ENCODE assay signal across 8 cellular contexts in the genomic region with DNA sequence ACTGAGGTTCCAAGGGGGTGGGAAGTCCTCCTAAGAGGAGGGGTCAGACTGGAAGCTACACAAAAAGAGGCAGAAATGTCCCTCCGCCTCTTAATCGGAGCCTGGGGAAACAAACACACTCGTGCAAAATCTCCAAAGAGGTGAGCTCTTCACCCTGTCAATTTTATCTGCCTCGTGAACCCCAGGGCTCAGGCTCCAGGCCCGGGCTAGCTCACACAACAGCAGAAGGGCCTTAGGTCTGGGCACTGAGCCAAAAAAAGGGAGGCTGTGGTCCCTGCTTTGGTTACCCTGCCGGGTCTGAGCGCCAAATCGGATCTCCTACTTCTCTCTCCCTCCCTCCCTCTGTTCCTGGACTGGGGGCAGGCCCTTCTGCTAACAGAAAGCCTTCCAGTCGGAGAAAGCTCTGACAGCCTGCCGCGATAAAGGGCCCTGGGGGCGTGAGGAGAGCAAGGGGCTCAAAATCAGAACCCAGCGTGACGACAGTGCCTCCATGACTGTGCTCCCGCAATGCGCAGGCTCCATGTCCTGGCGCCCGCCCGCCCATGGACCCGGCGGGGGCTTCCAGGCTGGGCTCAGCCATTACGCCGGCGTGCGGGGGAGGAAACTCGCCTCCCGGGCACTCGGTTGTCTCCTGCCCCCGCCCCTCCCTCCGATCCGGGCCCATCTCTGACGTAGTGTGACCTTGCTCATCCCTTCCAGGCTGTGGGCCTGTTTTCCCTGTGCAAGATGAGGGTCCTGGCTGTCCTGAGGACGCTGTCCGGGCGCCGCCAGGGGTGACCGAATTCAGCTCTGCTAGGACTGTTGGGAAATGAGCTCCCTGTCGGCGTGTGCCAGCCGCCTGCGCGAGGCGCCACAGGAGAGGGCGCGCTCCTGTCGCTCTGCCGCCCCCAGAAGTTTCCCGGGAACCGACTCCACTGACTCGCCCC. TPM values are rescaled to one million over a fixed set of nuclear protein-coding genes. Genes with fewer than 3 reads are reported as not detected.
DNase-seq lines count a peak whose midpoint lies in the region; ATAC-seq and TF ChIP-seq lines count a peak whose summit lies in the region.

No MANE protein-coding gene starts in this region.

- TF ChIP-seq CTCF in LNCaP clone FGC (IDR thresholded peaks at IDR 0.05; ENCODE audit: control insufficient read depth, extremely low read depth, insufficient read depth): 0 out of 2 replicates have a peak, but pooled peaks have one; percentile 4

- peak overlapping the region; percentile 89 for H3K4me3 Mint-ChIP-seq in natural killer cell treated with Interleukin-12 subunit alpha and Interleukin-12 subunit beta and Interleukin-15 and Interleukin-18, amount 100 ng/mL, for 72 hours

- peak; percentile 77 for DNase-seq in DMS79 treated with DMSO at 0.1 percent for 48 hours (lab: John Stamatoyannopoulos, UW)
- DNase-seq in GOT3 (lab: John Stamatoyannopoulos, UW): peak; percentile 76
- DNase-seq in LNCaP clone FGC (ENCODE audit: low read depth): no peak
- DNase-seq in RPMI8226: peak; percentile 95
- peak; percentile 59 for DNase-seq in activated T-helper 9 cell treated with anti-CD3 and anti-CD28 coated beads, Interleukin-2, amount 50 U/mL, for 16 hours (ENCODE audit: low read depth)
- DNase-seq in fibroblast of peridontal ligament (ENCODE audit: extremely low read depth): peak; percentile 80
- DNase-seq in natural killer cell treated with Interleukin-12 subunit alpha and Interleukin-12 subunit beta and Interleukin-15 and Interleukin-18, amount 100 ng/mL, for 72 hours (ENCODE audit: low spot score): peak; percentile 87
- DNase-seq in stimulated activated naive CD4-positive, alpha-beta T cell treated with Interleukin-2 at 50 U/mL for 16 hours (lab: John Stamatoyannopoulos, UW): peak; percentile 71

- H3K4me3 ChIP-seq in LNCaP clone FGC (ENCODE audit: low read depth, low read length): peak overlapping the region; percentile 59

- ATAC-seq in natural killer cell treated with Interleukin-12 subunit alpha and Interleukin-12 subunit beta and Interleukin-15 and Interleukin-18, amount 100 ng/mL, for 72 hours: peak; percentile 61 to 69

- no peaks in the 10 kb centered on the region for H3K9me3 Mint-ChIP-seq in natural killer cell treated with Interleukin-12 subunit alpha and Interleukin-12 subunit beta and Interleukin-15 and Interleukin-18, amount 100 ng/mL, for 72 hours

- no peaks in the 10 kb centered on the region for H3K36me3 Mint-ChIP-seq in natural killer cell treated with Interleukin-12 subunit alpha and Interleukin-12 subunit beta and Interleukin-15 and Interleukin-18, amount 100 ng/mL, for 72 hours

- peaks cover 13 to 28% of the 10 kb centered on the region in 2 donors for H3K27me3 Mint-ChIP-seq in natural killer cell treated with Interleukin-12 subunit alpha and Interleukin-12 subunit beta and Interleukin-15 and Interleukin-18, amount 100 ng/mL, for 72 hours

- H3K27ac Mint-ChIP-seq in natural killer cell treated with Interleukin-12 subunit alpha and Interleukin-12 subunit beta and Interleukin-15 and Interleukin-18, amount 100 ng/mL, for 72 hours: peak overlapping the region; percentile 83 to 86

- peaks cover 29 to 33% of the 10 kb centered on the region in 2 donors for H3K4me1 Mint-ChIP-seq in natural killer cell treated with Interleukin-12 subunit alpha and Interleukin-12 subunit beta and Interleukin-15 and Interleukin-18, amount 100 ng/mL, for 72 hours (ENCODE audit: low read depth in 2 of 2)

RNA-seq across cellular contexts. Expression of gene SLC22A4, which starts 0.9 kb away (rescaled TPM):
- 1 to 10 TPM in 1 of 2 donors, under 1 TPM in 1; 0.93 to 2.5 TPM for total RNA-seq in natural killer cell treated with Interleukin-12 subunit alpha and Interleukin-12 subunit beta and Interleukin-15 and Interleukin-18, amount 100 ng/mL, for 72 hours

RNA-seq across cellular contexts. Expression of gene PDLIM4, which starts 35.8 kb away (rescaled TPM):
- not detected for total RNA-seq in natural killer cell treated with Interleukin-12 subunit alpha and Interleukin-12 subunit beta and Interleukin-15 and Interleukin-18, amount 100 ng/mL, for 72 hours
